Comparison of ENCODE assay signal across 1 cellular context in genomic region chr14:75176142-75176820, GRCh38.
A peak's percentile ranks its signal among the peaks of the same experiment; 100 is the strongest.
TF ChIP-seq lines count a peak whose summit lies in the region.

TSS of gene TMED10 (minus strand) at chr14:75176612. CDS start at chr14:75176579, 33 bp downstream.

TF ChIP-seq in WTC11, 78 proteins besides CTCF, POLR2A, EP300 and RAD21 (continued from another document):
- 0 out of 2 replicates have a peak, but pooled peaks have one; percentile 23 for TF ChIP-seq E2F5 (CRISPR knock-in tag; IDR thresholded peaks at IDR 0.05)
- TF ChIP-seq MXD4 (CRISPR knock-in tag; IDR thresholded peaks at IDR 0.05; ENCODE audit: borderline replicate concordance): no peak
- no peak for TF ChIP-seq GABPB1 (CRISPR knock-in tag; IDR thresholded peaks at IDR 0.05)
- no peak for TF ChIP-seq FOXJ3 (CRISPR knock-in tag; IDR thresholded peaks at IDR 0.05; ENCODE audit: borderline replicate concordance)
- TF ChIP-seq, protein P1, sequence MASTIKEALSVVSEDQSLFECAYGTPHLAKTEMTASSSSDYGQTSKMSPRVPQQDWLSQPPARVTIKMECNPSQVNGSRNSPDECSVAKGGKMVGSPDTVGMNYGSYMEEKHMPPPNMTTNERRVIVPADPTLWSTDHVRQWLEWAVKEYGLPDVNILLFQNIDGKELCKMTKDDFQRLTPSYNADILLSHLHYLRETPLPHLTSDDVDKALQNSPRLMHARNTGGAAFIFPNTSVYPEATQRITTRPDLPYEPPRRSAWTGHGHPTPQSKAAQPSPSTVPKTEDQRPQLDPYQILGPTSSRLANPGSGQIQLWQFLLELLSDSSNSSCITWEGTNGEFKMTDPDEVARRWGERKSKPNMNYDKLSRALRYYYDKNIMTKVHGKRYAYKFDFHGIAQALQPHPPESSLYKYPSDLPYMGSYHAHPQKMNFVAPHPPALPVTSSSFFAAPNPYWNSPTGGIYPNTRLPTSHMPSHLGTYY (CRISPR knock-in tag; IDR thresholded peaks at IDR 0.05): no peak
- no peak for TF ChIP-seq ZNF396 (CRISPR knock-in tag; IDR thresholded peaks at IDR 0.05; ENCODE audit: borderline replicate concordance)
- TF ChIP-seq ATF2 (CRISPR knock-in tag; IDR thresholded peaks at IDR 0.05; ENCODE audit: borderline replicate concordance, low read depth): no peak
- TF ChIP-seq, protein P2, sequence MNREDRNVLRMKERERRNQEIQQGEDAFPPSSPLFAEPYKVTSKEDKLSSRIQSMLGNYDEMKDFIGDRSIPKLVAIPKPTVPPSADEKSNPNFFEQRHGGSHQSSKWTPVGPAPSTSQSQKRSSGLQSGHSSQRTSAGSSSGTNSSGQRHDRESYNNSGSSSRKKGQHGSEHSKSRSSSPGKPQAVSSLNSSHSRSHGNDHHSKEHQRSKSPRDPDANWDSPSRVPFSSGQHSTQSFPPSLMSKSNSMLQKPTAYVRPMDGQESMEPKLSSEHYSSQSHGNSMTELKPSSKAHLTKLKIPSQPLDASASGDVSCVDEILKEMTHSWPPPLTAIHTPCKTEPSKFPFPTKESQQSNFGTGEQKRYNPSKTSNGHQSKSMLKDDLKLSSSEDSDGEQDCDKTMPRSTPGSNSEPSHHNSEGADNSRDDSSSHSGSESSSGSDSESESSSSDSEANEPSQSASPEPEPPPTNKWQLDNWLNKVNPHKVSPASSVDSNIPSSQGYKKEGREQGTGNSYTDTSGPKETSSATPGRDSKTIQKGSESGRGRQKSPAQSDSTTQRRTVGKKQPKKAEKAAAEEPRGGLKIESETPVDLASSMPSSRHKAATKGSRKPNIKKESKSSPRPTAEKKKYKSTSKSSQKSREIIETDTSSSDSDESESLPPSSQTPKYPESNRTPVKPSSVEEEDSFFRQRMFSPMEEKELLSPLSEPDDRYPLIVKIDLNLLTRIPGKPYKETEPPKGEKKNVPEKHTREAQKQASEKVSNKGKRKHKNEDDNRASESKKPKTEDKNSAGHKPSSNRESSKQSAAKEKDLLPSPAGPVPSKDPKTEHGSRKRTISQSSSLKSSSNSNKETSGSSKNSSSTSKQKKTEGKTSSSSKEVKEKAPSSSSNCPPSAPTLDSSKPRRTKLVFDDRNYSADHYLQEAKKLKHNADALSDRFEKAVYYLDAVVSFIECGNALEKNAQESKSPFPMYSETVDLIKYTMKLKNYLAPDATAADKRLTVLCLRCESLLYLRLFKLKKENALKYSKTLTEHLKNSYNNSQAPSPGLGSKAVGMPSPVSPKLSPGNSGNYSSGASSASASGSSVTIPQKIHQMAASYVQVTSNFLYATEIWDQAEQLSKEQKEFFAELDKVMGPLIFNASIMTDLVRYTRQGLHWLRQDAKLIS (CRISPR knock-in tag; IDR thresholded peaks at IDR 0.05; ENCODE audit: borderline replicate concordance): no peak
- TF ChIP-seq, protein P3, sequence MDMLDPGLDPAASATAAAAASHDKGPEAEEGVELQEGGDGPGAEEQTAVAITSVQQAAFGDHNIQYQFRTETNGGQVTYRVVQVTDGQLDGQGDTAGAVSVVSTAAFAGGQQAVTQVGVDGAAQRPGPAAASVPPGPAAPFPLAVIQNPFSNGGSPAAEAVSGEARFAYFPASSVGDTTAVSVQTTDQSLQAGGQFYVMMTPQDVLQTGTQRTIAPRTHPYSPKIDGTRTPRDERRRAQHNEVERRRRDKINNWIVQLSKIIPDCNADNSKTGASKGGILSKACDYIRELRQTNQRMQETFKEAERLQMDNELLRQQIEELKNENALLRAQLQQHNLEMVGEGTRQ (CRISPR knock-in tag; IDR thresholded peaks at IDR 0.05): peak; percentile 99
- TF ChIP-seq FOXP4 (CRISPR knock-in tag; IDR thresholded peaks at IDR 0.05): peak; percentile 75; the same call in 1 of the 2 replicates
- TF ChIP-seq MAX (CRISPR knock-in tag; IDR thresholded peaks at IDR 0.05): peak; percentile 70
- TF ChIP-seq ZNF423 (CRISPR knock-in tag; IDR thresholded peaks at IDR 0.05): no peak
- TF ChIP-seq AR (CRISPR knock-in tag; IDR thresholded peaks at IDR 0.05): no peak
- TF ChIP-seq ZNF219 (CRISPR knock-in tag; IDR thresholded peaks at IDR 0.05; ENCODE audit: borderline replicate concordance): no peak
- TF ChIP-seq, protein P4, sequence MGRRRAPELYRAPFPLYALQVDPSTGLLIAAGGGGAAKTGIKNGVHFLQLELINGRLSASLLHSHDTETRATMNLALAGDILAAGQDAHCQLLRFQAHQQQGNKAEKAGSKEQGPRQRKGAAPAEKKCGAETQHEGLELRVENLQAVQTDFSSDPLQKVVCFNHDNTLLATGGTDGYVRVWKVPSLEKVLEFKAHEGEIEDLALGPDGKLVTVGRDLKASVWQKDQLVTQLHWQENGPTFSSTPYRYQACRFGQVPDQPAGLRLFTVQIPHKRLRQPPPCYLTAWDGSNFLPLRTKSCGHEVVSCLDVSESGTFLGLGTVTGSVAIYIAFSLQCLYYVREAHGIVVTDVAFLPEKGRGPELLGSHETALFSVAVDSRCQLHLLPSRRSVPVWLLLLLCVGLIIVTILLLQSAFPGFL (CRISPR knock-in tag; IDR thresholded peaks at IDR 0.05; ENCODE audit: borderline replicate concordance): no peak
- TF ChIP-seq MYBL2 (CRISPR knock-in tag; IDR thresholded peaks at IDR 0.05): peak; percentile 79; the same call in 1 of the 2 replicates
- no peak for TF ChIP-seq CBFB (CRISPR knock-in tag; IDR thresholded peaks at IDR 0.05; ENCODE audit: low read depth)
- no peak for TF ChIP-seq RELA (CRISPR knock-in tag; IDR thresholded peaks at IDR 0.05; ENCODE audit: borderline replicate concordance)
- TF ChIP-seq, protein P5, sequence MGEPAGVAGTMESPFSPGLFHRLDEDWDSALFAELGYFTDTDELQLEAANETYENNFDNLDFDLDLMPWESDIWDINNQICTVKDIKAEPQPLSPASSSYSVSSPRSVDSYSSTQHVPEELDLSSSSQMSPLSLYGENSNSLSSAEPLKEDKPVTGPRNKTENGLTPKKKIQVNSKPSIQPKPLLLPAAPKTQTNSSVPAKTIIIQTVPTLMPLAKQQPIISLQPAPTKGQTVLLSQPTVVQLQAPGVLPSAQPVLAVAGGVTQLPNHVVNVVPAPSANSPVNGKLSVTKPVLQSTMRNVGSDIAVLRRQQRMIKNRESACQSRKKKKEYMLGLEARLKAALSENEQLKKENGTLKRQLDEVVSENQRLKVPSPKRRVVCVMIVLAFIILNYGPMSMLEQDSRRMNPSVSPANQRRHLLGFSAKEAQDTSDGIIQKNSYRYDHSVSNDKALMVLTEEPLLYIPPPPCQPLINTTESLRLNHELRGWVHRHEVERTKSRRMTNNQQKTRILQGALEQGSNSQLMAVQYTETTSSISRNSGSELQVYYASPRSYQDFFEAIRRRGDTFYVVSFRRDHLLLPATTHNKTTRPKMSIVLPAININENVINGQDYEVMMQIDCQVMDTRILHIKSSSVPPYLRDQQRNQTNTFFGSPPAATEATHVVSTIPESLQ (CRISPR knock-in tag; IDR thresholded peaks at IDR 0.05): no peak
- peak; percentile 93 for TF ChIP-seq FOXP1 (CRISPR knock-in tag; IDR thresholded peaks at IDR 0.05; ENCODE audit: borderline replicate concordance)
- peak; percentile 65; the same call in 1 of the 2 replicates for TF ChIP-seq ZBTB43 (CRISPR knock-in tag; IDR thresholded peaks at IDR 0.05)
- TF ChIP-seq IRF1 (CRISPR knock-in tag; IDR thresholded peaks at IDR 0.05): peak; percentile 73; the same call in 1 of the 2 replicates
